ENCODE assay signal across 7 cellular contexts in genomic region chr2:241782053-241782452, GRCh38. TPM values are rescaled to one million over a fixed set of nuclear protein-coding genes. Genes with fewer than 3 reads are reported as not detected.
"Had no signal": no experiment of that assay in that cellular context is flagged by ENCODE, and none has a peak within 500 bp of the region (broad histone marks: within the 10 kb centered on the region; RNA-seq: fewer than 3 reads in every experiment).

No MANE protein-coding gene starts in this region.

RNA-seq across cellular contexts. Expression of gene GAL3ST2, which starts 5.4 kb away (rescaled TPM):
- total RNA-seq: PC-3, Right ventricle myocardium inferior, Right ventricle myocardium superior, RPMI7951, SJCRH30, SJSA1, SK-MEL-5 had no signal

RNA-seq across cellular contexts. Expression of gene NEU4, which starts 26.9 kb away (rescaled TPM):
- total RNA-seq: PC-3, Right ventricle myocardium superior, RPMI7951, SJSA1, SK-MEL-5 had no signal
